In genomic region chr2:200274116-200275075, GRCh38 we compare ENCODE assay signal across 1 cellular context.
TF ChIP-seq lines count a peak whose summit lies in the region.

No MANE protein-coding gene starts in this region.

TF ChIP-seq in GM23338, 12 proteins besides CTCF, POLR2A, EP300 and RAD21 (continued from another document):
- no peak for TF ChIP-seq REST (IDR thresholded peaks at IDR 0.05; ENCODE audit: unreplicated experiment)
- TF ChIP-seq ETS1 (IDR thresholded peaks at IDR 0.05): no peak
- no peak for TF ChIP-seq EZH2 (IDR thresholded peaks at IDR 0.05; ENCODE audit: low read depth, unreplicated experiment)
